6 cellular contexts compared by ENCODE assay signal in genomic region chr2:95765925-95766910, GRCh38.
DNase-seq lines count a peak whose midpoint lies in the region; TF ChIP-seq lines count a peak whose summit lies in the region.
"Not testable (repeated sequence)": the region's sequence is repeated elsewhere in the genome, so short reads cannot be mapped to it uniquely, and the experiment has no call there.

No MANE protein-coding gene starts in this region.

- not testable (repeated sequence) for H3K27me3 ChIP-seq in osteoblast (ENCODE audit: insufficient read depth, low read length)

- peak; percentile 1 for DNase-seq in NCI-H2171 treated with DMSO at 0.1 percent for 48 hours (lab: John Stamatoyannopoulos, UW)
- peak; percentile 38 for DNase-seq in coronary artery (ENCODE audit: low spot score)
- peak; percentile 1 for DNase-seq in iPS-NIHi11 (ENCODE audit: low spot score)
- peak; percentile 11 for DNase-seq in osteoblast (ENCODE audit: insufficient read length, low spot score, missing footprints)
- peak; percentile 14 for DNase-seq in ureter (ENCODE audit: low spot score)

- not testable (repeated sequence) for H3K9me3 ChIP-seq in HEK293 (ENCODE audit: control insufficient read depth, insufficient read depth, low read depth, low read length); osteoblast (ENCODE audit: low read depth, low read length)

- not testable (repeated sequence) for H3K27ac ChIP-seq in HEK293 (ENCODE audit: extremely low read depth, low read depth, low read length); coronary artery; osteoblast (ENCODE audit: low read depth, low read length)

- POLR2A ChIA-PET in HEK293 (lab: Yijun Ruan, JAX) = not testable (repeated sequence)

- not testable (repeated sequence) for H3K4me3 ChIP-seq in HEK293 (ENCODE audit: low read depth, low read length); coronary artery; osteoblast (ENCODE audit: insufficient read depth, low read length)

- not testable (repeated sequence) for H3K4me2 ChIP-seq in osteoblast (ENCODE audit: insufficient read depth, low read length)

- not testable (repeated sequence) for H2AFZ ChIP-seq in osteoblast (ENCODE audit: low read length)

- not testable (repeated sequence) for H3K36me3 ChIP-seq in HEK293 (ENCODE audit: control insufficient read depth in 2 of 2, insufficient read depth in 1 of 2, low read length in 2 of 2); osteoblast (ENCODE audit: insufficient read depth, low read length)

- not testable (repeated sequence) for H4K20me1 ChIP-seq in osteoblast (ENCODE audit: insufficient read depth, low read length)

- CTCF ChIA-PET in HEK293 (lab: Yijun Ruan, JAX) = not testable (repeated sequence)

- not testable (repeated sequence) for H3K79me2 ChIP-seq in osteoblast (ENCODE audit: insufficient read depth, low read length)

- TF ChIP-seq CTCF in HEK293 (tag by site-specific recombination; IDR thresholded peaks at IDR 0.05); coronary artery (IDR thresholded peaks at IDR 0.05); osteoblast (IDR thresholded peaks at IDR 0.05; ENCODE audit: extremely low read depth, low read depth, low read length): not testable (repeated sequence)

- H3K4me1 ChIP-seq in HEK293 (ENCODE audit: control insufficient read depth, insufficient read depth, low read length); osteoblast (ENCODE audit: insufficient read depth, low read length): not testable (repeated sequence)

TF ChIP-seq in HEK293, 187 proteins besides CTCF, POLR2A, EP300 and RAD21:
- TF ChIP-seq ZFHX2 (tag by site-specific recombination; conservative IDR thresholded peaks at IDR 0.05) (peak; percentile 67), EGR2 (tag by site-specific recombination; IDR thresholded peaks at IDR 0.05; ENCODE audit: low read depth) (peak; percentile 88)
